In the genomic region with DNA sequence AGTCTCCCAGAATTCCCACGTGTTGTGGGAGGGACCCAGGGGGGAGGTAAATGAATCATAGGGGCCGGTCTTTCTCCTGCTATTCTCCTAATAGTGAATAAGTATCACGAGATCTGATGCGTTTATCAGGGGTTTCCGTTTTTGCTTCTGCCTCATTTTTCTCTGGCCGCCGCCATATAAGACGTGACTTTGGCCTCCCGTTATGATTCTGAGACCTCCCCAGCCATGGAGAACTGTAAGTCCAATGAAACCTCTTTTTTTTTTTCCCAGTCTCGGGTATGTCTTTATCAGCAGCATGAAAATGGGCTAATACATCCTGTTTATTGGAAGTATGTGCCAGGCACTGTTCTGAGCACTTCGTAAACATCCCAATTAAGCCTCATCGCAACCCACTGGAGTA, we compare ENCODE assay signal across 18 cellular contexts. TPM values are rescaled to one million over a fixed set of nuclear protein-coding genes. Genes with fewer than 3 reads are reported as not detected.
A peak's percentile ranks its signal among the peaks of the same experiment; 100 is the strongest.
DNase-seq lines count a peak whose midpoint lies in the region; ATAC-seq and TF ChIP-seq lines count a peak whose summit lies in the region.
"Had no signal": no experiment of that assay in that cellular context is flagged by ENCODE, and none has a peak within 500 bp of the region (broad histone marks: within the 10 kb centered on the region; RNA-seq: fewer than 3 reads in every experiment).

No MANE protein-coding gene starts in this region.

- H2BK15ac ChIP-seq in H9 (ENCODE audit: low read depth, low read length) = no peak overlapping the region

- peaks cover 31% of the 10 kb centered on the region for H3K27me3 Mint-ChIP-seq in H9 (ENCODE audit: low read depth)

- no peaks in the 10 kb centered on the region for H3K9me3 ChIP-seq in H9 (ENCODE audit: control insufficient read depth, low read depth, low read length)
- H3K9me3 ChIP-seq: A549 had no signal

- no peaks in the 10 kb centered on the region for H3K36me3 Mint-ChIP-seq in H9 (ENCODE audit: insufficient read depth in 1 of 3, low read depth in 3 of 3)
- H3K36me3 Mint-ChIP-seq: CD14-positive monocyte; CD4-positive, alpha-beta memory T cell; IgD-negative memory B cell had no signal

- no peak overlapping the region for H3K4me2 ChIP-seq in H9 (ENCODE audit: insufficient read depth, insufficient read length, low read length)
- H3K4me2 ChIP-seq: A549, BLaER1 had no signal

- H4K8ac ChIP-seq in H9 (replicated peaks; ENCODE audit: insufficient read length, low read depth, low read length) = no peak overlapping the region

- no peak overlapping the region for H2BK120ac ChIP-seq in H9 (ENCODE audit: low read depth, low read length, poor library complexity, severe bottlenecking)

- H3K56ac ChIP-seq in H9 (ENCODE audit: insufficient read length, low read depth, low read length) = no peak overlapping the region

- H3K23me2 ChIP-seq in H9 (ENCODE audit: insufficient read length, low read depth, low read length, poor library complexity, severe bottlenecking) = no peaks in the 10 kb centered on the region

- H3K27ac Mint-ChIP-seq in H9 = no peak overlapping the region
- H3K27ac Mint-ChIP-seq: CD14-positive monocyte; CD4-positive, alpha-beta memory T cell; HFFc6; IgD-negative memory B cell had no signal

- no peak overlapping the region for H3K27ac ChIP-seq in H9 (ENCODE audit: insufficient read length, low read depth, low read length)
- H3K27ac ChIP-seq: A549, BLaER1, GM23248 had no signal

- H3K23ac ChIP-seq in H9 (ENCODE audit: insufficient read length, low read depth, low read length) = no peak overlapping the region

- H3K79me1 ChIP-seq in H9 (ENCODE audit: insufficient read depth, low read depth, low read length, poor library complexity, severe bottlenecking) = no peaks in the 10 kb centered on the region

- H3K4ac ChIP-seq in H9 (ENCODE audit: low read depth, low read length) = no peak overlapping the region

- DNase-seq in H9 = peak; percentile 7
- peak; percentile 23 for DNase-seq in ecto neural progenitor cell (ENCODE audit: low spot score)
- peak; percentile 22 for DNase-seq in mesenteric fat pad (ENCODE audit: low spot score)
- no peak for DNase-seq in AG08395 (ENCODE audit: low spot score)
- DNase-seq in HuH-7.5 (ENCODE audit: low spot score) = no peak
- DNase-seq: CD4-positive, alpha-beta memory T cell; DMS153; DMS79; GDM1; GM23248; HFFc6 had no signal

- H2AK5ac ChIP-seq in H9 (ENCODE audit: insufficient read length, low read length) = no peak overlapping the region

- H2BK5ac ChIP-seq in H9 (ENCODE audit: insufficient read length, low read length) = no peak overlapping the region

- no peak overlapping the region for H3K4me3 Mint-ChIP-seq in H9
- H3K4me3 Mint-ChIP-seq: CD4-positive, alpha-beta memory T cell; HFFc6; IgD-negative memory B cell had no signal

- ATAC-seq in HG02759 (IDR thresholded peaks at IDR 0.05; ENCODE audit: unreplicated experiment) = no peak
- ATAC-seq: A549, HCT116 had no signal

- no peak overlapping the region for H3T11ph ChIP-seq in H9 (ENCODE audit: low read length)

- no peaks in the 10 kb centered on the region for H3K27me3 ChIP-seq in H9 (ENCODE audit: insufficient read depth, low read length)
- H3K27me3 ChIP-seq: BLaER1 had no signal

- no peaks in the 10 kb centered on the region for H3K4me1 Mint-ChIP-seq in H9
- H3K4me1 Mint-ChIP-seq: CD14-positive monocyte had no signal

- H4K91ac ChIP-seq in H9 (ENCODE audit: insufficient read length, low read depth, low read length) = no peak overlapping the region

- no peak overlapping the region for H2AFZ ChIP-seq in H9 (ENCODE audit: low read length)
- H2AFZ ChIP-seq: GM23248 had no signal

- no peak overlapping the region for H4K5ac ChIP-seq in H9 (ENCODE audit: insufficient read length, low read depth, low read length)

- no peak overlapping the region for H3K18ac ChIP-seq in H9 (ENCODE audit: insufficient read length, low read depth, low read length)

- H3K79me2 ChIP-seq in H9 (ENCODE audit: insufficient read depth, low read length) = no peaks in the 10 kb centered on the region

- H3K4me1 ChIP-seq in H9 (ENCODE audit: insufficient read depth, low read length) = no peaks in the 10 kb centered on the region
- H3K4me1 ChIP-seq: BLaER1 had no signal

- H2BK20ac ChIP-seq in H9 (ENCODE audit: low read depth, low read length, poor library complexity, severe bottlenecking) = no peak overlapping the region

- H2BK12ac ChIP-seq in H9 (ENCODE audit: insufficient read length, low read depth, low read length) = no peak overlapping the region

- no peaks in the 10 kb centered on the region for H4K20me1 ChIP-seq in H9 (ENCODE audit: control insufficient read depth, insufficient read depth, insufficient read length)
- H4K20me1 ChIP-seq: BLaER1 had no signal

- H3K14ac ChIP-seq in H9 (ENCODE audit: insufficient read depth, low read length) = no peak overlapping the region

- WGBS in H9 (ENCODE audit: extremely low coverage, insufficient read length, low lambda C conversion rate) = no CpG with 5 or more reads among the region's 12 CpGs

- no peaks in the 10 kb centered on the region for H3K9me3 Mint-ChIP-seq in H9
- H3K9me3 Mint-ChIP-seq: CD4-positive, alpha-beta memory T cell; HFFc6 had no signal

- no peak overlapping the region for H3K9ac ChIP-seq in H9 (ENCODE audit: extremely low read depth, insufficient read length, low read length)
- H3K9ac ChIP-seq: BLaER1, GM23248 had no signal

- no peak for TF ChIP-seq CTCF in H9 (conservative IDR thresholded peaks at IDR 0.05)

RNA-seq across cellular contexts. Expression of a gene that starts 0.8 kb away (rescaled TPM):
- not detected in 2 replicates for total RNA-seq in H9 (2021)
- total RNA-seq in mesenteric fat pad = not detected
- total RNA-seq: Daoy, GM23248, HFFc6 had no signal

RNA-seq across cellular contexts. Expression of a gene that starts 17.9 kb away (rescaled TPM):
- not detected in 2 replicates for total RNA-seq in H9 (2021)
- not detected for total RNA-seq in mesenteric fat pad
- total RNA-seq: Daoy, GM23248, HFFc6 had no signal

RNA-seq across cellular contexts. Expression of a gene that starts 26.8 kb away (rescaled TPM):
- total RNA-seq in H9 (2021) (not detected in 2 replicates), mesenteric fat pad (not detected)
- total RNA-seq: CD4-positive, alpha-beta memory T cell; Daoy; GM23248; HFFc6 had no signal

RNA-seq across cellular contexts. Expression of a gene that starts 47.5 kb away (rescaled TPM):
- total RNA-seq in H9 (2021) (not detected in 2 replicates), mesenteric fat pad (not detected)
- total RNA-seq: CD4-positive, alpha-beta memory T cell; Daoy; GM23248; HFFc6 had no signal

RNA-seq across cellular contexts. Expression of a gene that starts 51.5 kb away (rescaled TPM):
- not detected in 2 replicates for total RNA-seq in H9 (2021)
- total RNA-seq in mesenteric fat pad = not detected
- total RNA-seq: GM23248, HFFc6 had no signal

Comparison
In these comparisons a context has a peak if more than half of its experiments do, and no peak if none do; other contexts are left out.
1. DNase-seq: peak in H9 (single experiment), ecto neural progenitor cell (single experiment) and mesenteric fat pad (single experiment); none in AG08395 (single experiment) and HuH-7.5 (single experiment).